Comparison of ENCODE assay signal across 9 cellular contexts in genomic region chr22:44685384-44686056, GRCh38. TPM values are rescaled to one million over a fixed set of nuclear protein-coding genes. Genes with fewer than 3 reads are reported as not detected.
DNase-seq lines count a peak whose midpoint lies in the region; FAIRE-seq and TF ChIP-seq lines count a peak whose summit lies in the region.
"Had no signal": no experiment of that assay in that cellular context is flagged by ENCODE, and none has a peak within 500 bp of the region (broad histone marks: within the 10 kb centered on the region; RNA-seq: fewer than 3 reads in every experiment).

No MANE protein-coding gene starts in this region.

- H3K4ac ChIP-seq in H9 (ENCODE audit: low read depth, low read length) = no peak overlapping the region

- H4K91ac ChIP-seq in H9 (ENCODE audit: insufficient read length, low read depth, low read length) = no peak overlapping the region

- no peak overlapping the region for H3K56ac ChIP-seq in H9 (ENCODE audit: insufficient read length, low read depth, low read length)

- DNase-seq in COLO829 (ENCODE audit: low spot score) = peak; percentile 83
- peak; percentile 68 for DNase-seq in H9
- DNase-seq in OCI-M1 (lab: John Stamatoyannopoulos, UW) = peak; percentile 84
- peak; percentile 90 to 92 for DNase-seq in activated T-cell treated with anti-CD3 and anti-CD28 coated beads, Interleukin-2, amount 50 U/mL, for 48 hours
- peak; percentile 67 for DNase-seq in glomerular visceral epithelial cell (ENCODE audit: extremely low spot score)
- DNase-seq in stimulated activated CD4-positive, alpha-beta T cell treated with anti-CD3 and anti-CD28 coated beads, Interleukin-2, amount 100 ng/mL, for 48 hours = peak; percentile 68 to 78
- no peak for DNase-seq in HTR-8/SVneo (ENCODE audit: insufficient read length, low spot score)
- DNase-seq in progenitor cell of endocrine pancreas (ENCODE audit: low spot score, unreplicated experiment) = no peak

- H3K23me2 ChIP-seq in H9 (ENCODE audit: insufficient read length, low read depth, low read length, poor library complexity, severe bottlenecking) = no peaks in the 10 kb centered on the region

- H3K4me3 Mint-ChIP-seq in H9 (no peak overlapping the region), progenitor cell of endocrine pancreas (ENCODE audit: low read depth) (no peak overlapping the region)

- no peak overlapping the region for H3K18ac ChIP-seq in H9 (ENCODE audit: insufficient read length, low read depth, low read length)

- no peak overlapping the region for H2BK5ac ChIP-seq in H9 (ENCODE audit: insufficient read length, low read length)

- no peak overlapping the region for H4K5ac ChIP-seq in H9 (ENCODE audit: insufficient read length, low read depth, low read length)

- H3K27ac Mint-ChIP-seq in H9 (peak overlapping the region in 2 of 3 experiments; percentile 19 to 81; a peak in 3 of 7 replicates), progenitor cell of endocrine pancreas (no peak overlapping the region)

- no peak overlapping the region for H4K8ac ChIP-seq in H9 (replicated peaks; ENCODE audit: insufficient read length, low read depth, low read length)

- H3K9me3 Mint-ChIP-seq in H9 = no peaks in the 10 kb centered on the region
- no peaks in the 10 kb centered on the region for H3K9me3 Mint-ChIP-seq in progenitor cell of endocrine pancreas (ENCODE audit: low read depth)

- TF ChIP-seq CTCF in H9 (conservative IDR thresholded peaks at IDR 0.05) (no peak), progenitor cell of endocrine pancreas (IDR thresholded peaks at IDR 0.05; ENCODE audit: unreplicated experiment) (no peak)

- no peaks in the 10 kb centered on the region for H3K36me3 Mint-ChIP-seq in H9 (ENCODE audit: insufficient read depth in 1 of 3, low read depth in 3 of 3)
- H3K36me3 Mint-ChIP-seq in progenitor cell of endocrine pancreas (ENCODE audit: insufficient read depth) = no peaks in the 10 kb centered on the region

- peaks cover 10 to 18% of the 10 kb centered on the region in 2 experiments for H3K4me1 Mint-ChIP-seq in H9
- peaks cover 13% of the 10 kb centered on the region for H3K4me1 Mint-ChIP-seq in progenitor cell of endocrine pancreas (ENCODE audit: low read depth)

- H2BK20ac ChIP-seq in H9 (ENCODE audit: low read depth, low read length, poor library complexity, severe bottlenecking) = no peak overlapping the region

- H3K9me3 ChIP-seq in H9 (ENCODE audit: control insufficient read depth, low read depth, low read length) = no peaks in the 10 kb centered on the region
- H3K9me3 ChIP-seq: thyroid gland had no signal

- H2BK15ac ChIP-seq in H9 (ENCODE audit: low read depth, low read length) = no peak overlapping the region

- H2AFZ ChIP-seq in H9 (ENCODE audit: low read length) = no peak overlapping the region

- H3K4me2 ChIP-seq in H9 (ENCODE audit: insufficient read depth, insufficient read length, low read length) = no peak overlapping the region

- no peak overlapping the region for H3K23ac ChIP-seq in H9 (ENCODE audit: insufficient read length, low read depth, low read length)

- no peak overlapping the region for H2BK12ac ChIP-seq in H9 (ENCODE audit: insufficient read length, low read depth, low read length)

- no peaks in the 10 kb centered on the region for H3K79me1 ChIP-seq in H9 (ENCODE audit: insufficient read depth, low read depth, low read length, poor library complexity, severe bottlenecking)

- H3K27me3 ChIP-seq in H9 (ENCODE audit: insufficient read depth, low read length) = no peaks in the 10 kb centered on the region
- H3K27me3 ChIP-seq: thyroid gland had no signal

- no peak overlapping the region for H3K27ac ChIP-seq in H9 (ENCODE audit: insufficient read length, low read depth, low read length)
- H3K27ac ChIP-seq: thyroid gland had no signal

- no CpG with 5 or more reads among the region's 11 CpGs for WGBS in H9 (ENCODE audit: extremely low coverage, insufficient read length, low lambda C conversion rate)

- H3K9ac ChIP-seq in H9 (ENCODE audit: extremely low read depth, insufficient read length, low read length) = no peak overlapping the region

- no peak overlapping the region for H2BK120ac ChIP-seq in H9 (ENCODE audit: low read depth, low read length, poor library complexity, severe bottlenecking)

- no peak for FAIRE-seq in HTR-8/SVneo (lab: Jason Lieb, UNC)

- no peaks in the 10 kb centered on the region for H4K20me1 ChIP-seq in H9 (ENCODE audit: control insufficient read depth, insufficient read depth, insufficient read length)

- no peak overlapping the region for H2AK5ac ChIP-seq in H9 (ENCODE audit: insufficient read length, low read length)

- peaks cover 9% of the 10 kb centered on the region for H3K27me3 Mint-ChIP-seq in H9 (ENCODE audit: low read depth)
- peaks cover 4% of the 10 kb centered on the region for H3K27me3 Mint-ChIP-seq in progenitor cell of endocrine pancreas

- no peaks in the 10 kb centered on the region for H3K79me2 ChIP-seq in H9 (ENCODE audit: insufficient read depth, low read length)

- no peaks in the 10 kb centered on the region for H3K4me1 ChIP-seq in H9 (ENCODE audit: insufficient read depth, low read length)

- H3K14ac ChIP-seq in H9 (ENCODE audit: insufficient read depth, low read length) = no peak overlapping the region

- no peak overlapping the region for H3T11ph ChIP-seq in H9 (ENCODE audit: low read length)

RNA-seq across cellular contexts. Expression of gene PRR5, which starts 16.5 kb away (rescaled TPM):
- 11.8 and 12.6 TPM in 2 replicates for total RNA-seq in H9 (2021)
- 20.5 and 21.3 TPM in 2 replicates for total RNA-seq in progenitor cell of endocrine pancreas

Comparison
In these comparisons a context has a peak if more than half of its experiments do, and no peak if none do; other contexts are left out.
1. DNase-seq: peak in COLO829 (single experiment), H9 (single experiment), OCI-M1 (single experiment), activated T-cell treated with anti-CD3 and anti-CD28 coated beads, Interleukin-2, amount 50 U/mL, for 48 hours (2 of 2), glomerular visceral epithelial cell (single experiment) and stimulated activated CD4-positive, alpha-beta T cell treated with anti-CD3 and anti-CD28 coated beads, Interleukin-2, amount 100 ng/mL, for 48 hours (2 of 2); none in HTR-8/SVneo (single experiment) and progenitor cell of endocrine pancreas (single experiment).